Comparison of ENCODE assay signal across 8 cellular contexts in genomic region chr3:48662753-48663488, GRCh38. TPM values are rescaled to one million over a fixed set of nuclear protein-coding genes. Genes with fewer than 3 reads are reported as not detected.
DNase-seq lines count a peak whose midpoint lies in the region; ATAC-seq, FAIRE-seq and TF ChIP-seq lines count a peak whose summit lies in the region.

CELSR3 (minus strand) TSS chr3:48662886; CDS start chr3:48662634, 252 bp downstream.

- POLR2A ChIA-PET in GM10248 (lab: Yijun Ruan, JAX), result no interaction called here

- DNase-seq in GM10248 (ENCODE audit: extremely low spot score) (peak; percentile 68), NCI-H146 (lab: John Stamatoyannopoulos, UW) (peak; percentile 89), T1000 (lab: John Stamatoyannopoulos, UW) (peak; percentile 12), NCI-H524 treated with DMSO at 0.1 percent for 48 hours (lab: John Stamatoyannopoulos, UW) (no peak)
- peak; percentile 33 to 41 for DNase-seq in central memory CD8-positive, alpha-beta T cell (ENCODE audit: low spot score in 2 of 2)

- peaks cover 39 to 64% (median 50%) of the 10 kb centered on the region in 3 donors for H3K27me3 ChIP-seq in skeletal muscle tissue (ENCODE audit: control insufficient read depth in 3 of 3, insufficient read depth in 3 of 3, low read length in 3 of 3)

- peak within 1 kb of the TSS; percentile 80 for H3K4me3 Mint-ChIP-seq in central memory CD8-positive, alpha-beta T cell

- peaks cover 14% of the 10 kb centered on the region for H3K27me3 Mint-ChIP-seq in central memory CD8-positive, alpha-beta T cell

- peak; percentile 40 for ATAC-seq in central memory CD8-positive, alpha-beta T cell (replicated peaks; ENCODE audit: extremely low read depth, poor library complexity, severe bottlenecking)
- ATAC-seq in HG02973 (IDR thresholded peaks at IDR 0.05; ENCODE audit: unreplicated experiment), result no peak

- H3K27ac ChIP-seq in skeletal muscle tissue (ENCODE audit: low read depth, low read length), result peak within 1 kb of the TSS; percentile 19

- H3K4me3 ChIP-seq in skeletal muscle tissue (ENCODE audit: low read length in 3 of 3), result peak within 1 kb of the TSS; percentile 38 to 69 (median 52)

- peak within 1 kb of the TSS; percentile 80 for H3K27ac Mint-ChIP-seq in central memory CD8-positive, alpha-beta T cell (ENCODE audit: low read depth)

- peak within 1 kb of the TSS in 2 of 3 donors; percentile 6 to 33 for H3K9ac ChIP-seq in skeletal muscle tissue (ENCODE audit: low read depth in 1 of 3, low read length in 3 of 3)

- no peaks in the 10 kb centered on the region for H3K36me3 ChIP-seq in skeletal muscle tissue (ENCODE audit: control insufficient read depth in 3 of 3, insufficient read depth in 3 of 3, low read length in 3 of 3)

- H3K4me1 Mint-ChIP-seq in central memory CD8-positive, alpha-beta T cell, result peaks cover 17% of the 10 kb centered on the region

- no peak for TF ChIP-seq CTCF in GM10248 (IDR thresholded peaks at IDR 0.05; ENCODE audit: control extremely low read depth, extremely low read depth, low read depth, missing control alignments)

- peaks cover 9 to 16% (median 16%) of the 10 kb centered on the region in 3 donors for H3K4me1 ChIP-seq in skeletal muscle tissue (ENCODE audit: control insufficient read depth in 3 of 3, insufficient read depth in 3 of 3, low read length in 3 of 3)

- H3K9me3 ChIP-seq in skeletal muscle tissue (ENCODE audit: control insufficient read depth in 3 of 3, low read length in 3 of 3), result no peaks in the 10 kb centered on the region

- no peaks in the 10 kb centered on the region for H3K9me3 Mint-ChIP-seq in central memory CD8-positive, alpha-beta T cell

- FAIRE-seq in islet of Langerhans (lab: Jason Lieb, UNC), result peak; percentile 92

- H3K36me3 Mint-ChIP-seq in central memory CD8-positive, alpha-beta T cell (ENCODE audit: insufficient read depth), result peaks cover 15% of the 10 kb centered on the region

- CTCF ChIA-PET in GM10248 (lab: Yijun Ruan, JAX), result interaction anchor here (1.2 to 5.3 kb wide), 8 partner anchors 10 to 105 kb away, joined by 3 to 28 read pairs (median 6); partner anchors contain the start of gene SLC26A6

RNA-seq across cellular contexts. Expression of gene CELSR3, which starts in this region (rescaled TPM):
- total RNA-seq in skeletal muscle tissue, result under 0.01 TPM
